ENCODE assay signal across 11 cellular contexts in the genomic region with DNA sequence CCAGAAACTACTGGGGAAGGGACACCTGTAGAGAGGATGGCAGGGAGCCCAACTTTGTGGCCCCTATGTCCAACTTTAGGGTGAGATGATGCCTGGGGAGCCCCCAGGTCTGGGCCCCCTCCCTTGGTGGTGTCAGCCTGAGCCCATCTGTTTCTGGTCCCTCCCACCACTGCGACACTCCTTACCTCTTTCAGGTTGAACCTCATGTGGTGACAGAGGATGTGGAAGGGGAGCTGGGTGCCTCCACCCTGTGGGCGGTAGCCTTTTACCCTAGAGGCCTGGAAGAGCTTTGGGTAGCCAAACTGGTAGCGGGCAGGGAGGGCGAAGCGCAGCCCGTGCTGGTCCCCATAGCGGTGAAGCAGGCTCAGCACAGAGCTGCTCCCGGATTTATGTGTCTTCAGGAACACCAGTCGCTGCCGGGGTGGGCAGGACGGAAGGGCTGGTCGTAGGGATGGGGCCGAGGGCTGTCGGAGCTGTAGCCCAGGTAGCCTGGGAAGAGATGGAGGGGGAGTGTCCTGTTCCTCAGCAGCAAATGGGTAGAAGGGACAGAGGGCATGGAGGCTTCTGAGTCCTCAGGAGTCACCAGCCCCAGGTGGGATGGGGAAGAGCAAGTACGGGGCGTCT. TPM values are rescaled to one million over a fixed set of nuclear protein-coding genes. Genes with fewer than 3 reads are reported as not detected.
DNase-seq lines count a peak whose midpoint lies in the region; ATAC-seq and TF ChIP-seq lines count a peak whose summit lies in the region.
"Had no signal": no experiment of that assay in that cellular context is flagged by ENCODE, and none has a peak within 500 bp of the region (broad histone marks: within the 10 kb centered on the region; RNA-seq: fewer than 3 reads in every experiment).

No MANE protein-coding gene starts in this region.

- H3K18ac ChIP-seq in neuronal stem cell (ENCODE audit: low read length) = peak overlapping the region; percentile 6

- intact Hi-C loops in lower leg skin (cut with DNase I; ENCODE audit: low total_unique reads) = no loop called here

- H3K23ac ChIP-seq in neuronal stem cell (ENCODE audit: low read depth, low read length, poor library complexity) = peak overlapping the region; percentile 51

- POLR2A ChIA-PET in CD8-positive, alpha-beta memory T cell (lab: Charles Lee) = interaction anchor here (0.5 to 2.8 kb wide), 6 partner anchors 10 to 83 kb away, joined by 3 to 18 read pairs (median 6); partner anchors contain the start of genes GPC2, LAMTOR4 and STAG3

- peak overlapping the region in 6 of 8 donors; percentile 42 to 92 (median 58) for H3K27ac Mint-ChIP-seq in CD8-positive, alpha-beta memory T cell
- peak overlapping the region; percentile 71 for H3K27ac Mint-ChIP-seq in T-helper 2 cell treated with Interferon-gamma antibody and Interleukin-4, amounts not matched to agents 5 μg/mL and 100 μg/mL, for 36 hours
- peak overlapping the region; percentile 54 for H3K27ac Mint-ChIP-seq in activated naive CD8-positive, alpha-beta T cell treated with anti-CD3 and anti-CD28 coated beads, Interleukin-2, amount 50 U/mL, for 24 hours

- H3K36me3 ChIP-seq in CD8-positive, alpha-beta memory T cell (ENCODE audit: insufficient read depth, low read length) = no peaks in the 10 kb centered on the region
- peaks cover 0 to 17% of the 10 kb centered on the region in 2 donors for H3K36me3 ChIP-seq in neuronal stem cell (replicated peaks in 1 of 2; ENCODE audit: control insufficient read depth in 2 of 2, insufficient read depth in 2 of 2, low read length in 2 of 2)

- H3K4ac ChIP-seq in neuronal stem cell (ENCODE audit: low read length) = no peak overlapping the region

- H3K79me1 ChIP-seq in neuronal stem cell (ENCODE audit: low read depth, low read length) = no peaks in the 10 kb centered on the region

- no peak overlapping the region for H3K27ac ChIP-seq in CD8-positive, alpha-beta memory T cell (ENCODE audit: low read depth, low read length)
- no peak overlapping the region for H3K27ac ChIP-seq in neuronal stem cell (replicated peaks; ENCODE audit: low read length)
- H3K27ac ChIP-seq: C4-2B, VCaP had no signal

- no CpG with 5 or more reads among the region's 16 CpGs for WGBS in neuronal stem cell (ENCODE audit: extremely low coverage in 2 of 2, insufficient read length in 2 of 2, insufficient replicate concordance in 1 of 2), 2 donors
- 49 to 60% methylated on average over 16 of the region's 16 CpGs for WGBS in lower leg skin, 2 donors

- H3K27me3 Mint-ChIP-seq in CD8-positive, alpha-beta memory T cell = peaks cover 32% of the 10 kb centered on the region in 2 donors
- peaks cover 9% of the 10 kb centered on the region for H3K27me3 Mint-ChIP-seq in T-helper 2 cell treated with Interferon-gamma antibody and Interleukin-4, amounts not matched to agents 5 μg/mL and 100 μg/mL, for 36 hours (ENCODE audit: low read depth)
- H3K27me3 Mint-ChIP-seq in activated naive CD8-positive, alpha-beta T cell treated with anti-CD3 and anti-CD28 coated beads, Interleukin-2, amount 50 U/mL, for 24 hours = peaks cover 23% of the 10 kb centered on the region

- peaks cover 79% of the 10 kb centered on the region for H3K4me1 ChIP-seq in CD8-positive, alpha-beta memory T cell (ENCODE audit: insufficient read depth, low read length)
- peaks cover 24% of the 10 kb centered on the region in 2 donors for H3K4me1 ChIP-seq in neuronal stem cell (ENCODE audit: control insufficient read depth in 2 of 2, insufficient read depth in 1 of 2, low read depth in 1 of 2, low read length in 2 of 2)

- peak overlapping the region; percentile 88 for H2AK5ac ChIP-seq in neuronal stem cell (ENCODE audit: low read depth, low read length)

- peak overlapping the region; percentile 95 for H2BK15ac ChIP-seq in neuronal stem cell (ENCODE audit: low read length)

- peak overlapping the region; percentile 64 for H2BK120ac ChIP-seq in neuronal stem cell (ENCODE audit: low read depth, low read length)

- H3K14ac ChIP-seq in neuronal stem cell (ENCODE audit: low read length) = no peak overlapping the region

- no peak overlapping the region for H2AFZ ChIP-seq in neuronal stem cell (ENCODE audit: low read length)

- CTCF ChIA-PET in CD8-positive, alpha-beta memory T cell (lab: Charles Lee) = interaction anchor here (1.0 to 3.4 kb wide), 5 partner anchors 9 to 52 kb away, joined by 3 to 22 read pairs (median 11); partner anchors contain the start of genes LAMTOR4 and TRAPPC14

- H2BK12ac ChIP-seq in neuronal stem cell (ENCODE audit: low read length) = no peak overlapping the region

- no peaks in the 10 kb centered on the region for H3K9me3 ChIP-seq in CD8-positive, alpha-beta memory T cell (ENCODE audit: low read length)
- H3K9me3 ChIP-seq in neuronal stem cell (replicated peaks in 1 of 2; ENCODE audit: control insufficient read depth in 2 of 2, insufficient read depth in 1 of 2, low read depth in 1 of 2, low read length in 2 of 2) = no peaks in the 10 kb centered on the region

- H3K4me2 ChIP-seq in neuronal stem cell (ENCODE audit: insufficient read depth, low read length, poor library complexity, severe bottlenecking) = no peak overlapping the region

- no peak overlapping the region for H4K8ac ChIP-seq in neuronal stem cell (ENCODE audit: low read depth, low read length)

- H3K27me3 ChIP-seq in CD8-positive, alpha-beta memory T cell (ENCODE audit: insufficient read depth, low read length, poor library complexity, severe bottlenecking) = peaks cover 8% of the 10 kb centered on the region
- peaks cover 0 to 30% (median 0%) of the 10 kb centered on the region in 3 experiments for H3K27me3 ChIP-seq in neuronal stem cell (ENCODE audit: control insufficient read depth in 3 of 3, insufficient read depth in 3 of 3, low read depth in 1 of 3, low read length in 3 of 3)

- no peak for TF ChIP-seq CTCF in lower leg skin (IDR thresholded peaks at IDR 0.05)

- ATAC-seq in activated naive CD8-positive, alpha-beta T cell treated with anti-CD3 and anti-CD28 coated beads, Interleukin-2, amount 50 U/mL, for 24 hours = peak; percentile 64
- ATAC-seq in HG02678 (IDR thresholded peaks at IDR 0.05; ENCODE audit: unreplicated experiment) (no peak), HG03442 (IDR thresholded peaks at IDR 0.05; ENCODE audit: unreplicated experiment) (no peak)
- ATAC-seq: Right ventricle myocardium inferior had no signal

- H4K91ac ChIP-seq in neuronal stem cell (ENCODE audit: low read depth, low read length, poor library complexity) = no peak overlapping the region

- H3K4me3 ChIP-seq in CD8-positive, alpha-beta memory T cell (ENCODE audit: low read length) = peak overlapping the region; percentile 82
- no peak overlapping the region for H3K4me3 ChIP-seq in neuronal stem cell (ENCODE audit: low read length in 2 of 2)
- no peak overlapping the region for H3K4me3 ChIP-seq in lower leg skin (ENCODE audit: low read depth, poor library complexity, severe bottlenecking)

- peak in 2 of 5 donors; percentile 49 to 59 for DNase-seq in CD8-positive, alpha-beta memory T cell
- no peak for DNase-seq in T-helper 2 cell treated with Interferon-gamma antibody and Interleukin-4, amounts not matched to agents 5 μg/mL and 100 μg/mL, for 36 hours (ENCODE audit: low spot score)
- DNase-seq in activated naive CD8-positive, alpha-beta T cell treated with anti-CD3 and anti-CD28 coated beads, Interleukin-2, amount 50 U/mL, for 24 hours = no peak
- DNase-seq in neuronal stem cell (ENCODE audit: low spot score) (no peak), lower leg skin (ENCODE audit: low spot score in 2 of 2) (no peak), medulla oblongata (ENCODE audit: extremely low spot score) (no peak)

- TF ChIP-seq POLR2A in lower leg skin (IDR thresholded peaks at IDR 0.05) = no peak

- H3K36me3 Mint-ChIP-seq in CD8-positive, alpha-beta memory T cell = peaks cover 0 to 1% (median 0%) of the 10 kb centered on the region in 3 donors
- peaks cover 3% of the 10 kb centered on the region for H3K36me3 Mint-ChIP-seq in T-helper 2 cell treated with Interferon-gamma antibody and Interleukin-4, amounts not matched to agents 5 μg/mL and 100 μg/mL, for 36 hours (ENCODE audit: low read depth)
- H3K36me3 Mint-ChIP-seq in activated naive CD8-positive, alpha-beta T cell treated with anti-CD3 and anti-CD28 coated beads, Interleukin-2, amount 50 U/mL, for 24 hours (ENCODE audit: low read depth) = no peaks in the 10 kb centered on the region

- H3K9me3 Mint-ChIP-seq in CD8-positive, alpha-beta memory T cell = no peaks in the 10 kb centered on the region
- H3K9me3 Mint-ChIP-seq in T-helper 2 cell treated with Interferon-gamma antibody and Interleukin-4, amounts not matched to agents 5 μg/mL and 100 μg/mL, for 36 hours = no peaks in the 10 kb centered on the region
- no peaks in the 10 kb centered on the region for H3K9me3 Mint-ChIP-seq in activated naive CD8-positive, alpha-beta T cell treated with anti-CD3 and anti-CD28 coated beads, Interleukin-2, amount 50 U/mL, for 24 hours

- H2BK5ac ChIP-seq in neuronal stem cell (ENCODE audit: low read length) = no peak overlapping the region

- peaks cover 51 to 77% (median 60%) of the 10 kb centered on the region in 3 donors for H3K4me1 Mint-ChIP-seq in CD8-positive, alpha-beta memory T cell
- peaks cover 60% of the 10 kb centered on the region for H3K4me1 Mint-ChIP-seq in T-helper 2 cell treated with Interferon-gamma antibody and Interleukin-4, amounts not matched to agents 5 μg/mL and 100 μg/mL, for 36 hours (ENCODE audit: low read depth)
- H3K4me1 Mint-ChIP-seq in activated naive CD8-positive, alpha-beta T cell treated with anti-CD3 and anti-CD28 coated beads, Interleukin-2, amount 50 U/mL, for 24 hours = peaks cover 69% of the 10 kb centered on the region

- H3K4me3 Mint-ChIP-seq in CD8-positive, alpha-beta memory T cell = peak overlapping the region in 5 of 7 donors; percentile 47 to 82 (median 58)
- peak overlapping the region; percentile 71 for H3K4me3 Mint-ChIP-seq in T-helper 2 cell treated with Interferon-gamma antibody and Interleukin-4, amounts not matched to agents 5 μg/mL and 100 μg/mL, for 36 hours
- peak overlapping the region; percentile 40 for H3K4me3 Mint-ChIP-seq in activated naive CD8-positive, alpha-beta T cell treated with anti-CD3 and anti-CD28 coated beads, Interleukin-2, amount 50 U/mL, for 24 hours

- no peak overlapping the region for H3K9ac ChIP-seq in neuronal stem cell (ENCODE audit: low read depth, low read length, poor library complexity)

RNA-seq across cellular contexts. Expression of gene GAL3ST4, which starts 2.0 kb away (rescaled TPM):
- 1 to 10 TPM; 1.0 to 1.6 TPM for total RNA-seq in CD8-positive, alpha-beta memory T cell
- 0.52 TPM for polyA plus RNA-seq in CD8-positive, alpha-beta memory T cell
- polyA plus RNA-seq in neuronal stem cell (2013, experiment 1 of 2) = 4.7 TPM
- 4.5 TPM for polyA plus RNA-seq in neuronal stem cell (2013, experiment 2 of 2)
- 10 to 100 TPM; 25.3 to 36.1 (median 27.2) TPM for total RNA-seq in lower leg skin

RNA-seq across cellular contexts. Expression of gene TRAPPC14, which starts 7.9 kb away (rescaled TPM):
- 10 to 100 TPM; 30.5 to 33.2 TPM for total RNA-seq in CD8-positive, alpha-beta memory T cell
- 3.4 TPM for polyA plus RNA-seq in CD8-positive, alpha-beta memory T cell
- polyA plus RNA-seq in neuronal stem cell (2013, experiment 1 of 2) = 9.5 TPM
- 8.9 TPM for polyA plus RNA-seq in neuronal stem cell (2013, experiment 2 of 2)
- 10 to 100 TPM; 20.8 to 46.5 (median 25.2) TPM for total RNA-seq in lower leg skin

RNA-seq across cellular contexts. Expression of gene GPC2, which starts 10.8 kb away (rescaled TPM):
- 1 to 10 TPM; 1.6 to 2.1 TPM for total RNA-seq in CD8-positive, alpha-beta memory T cell
- not detected for polyA plus RNA-seq in CD8-positive, alpha-beta memory T cell
- polyA plus RNA-seq in neuronal stem cell (2013, experiment 1 of 2) = 30.8 TPM
- 29.9 TPM for polyA plus RNA-seq in neuronal stem cell (2013, experiment 2 of 2)
- total RNA-seq in lower leg skin = 10 to 100 TPM in 3 of 4 donors, 1 to 10 TPM in 1; 7.3 to 27.4 (median 11.8) TPM

RNA-seq across cellular contexts. Expression of gene STAG3, which starts 11.3 kb away (rescaled TPM):
- total RNA-seq in CD8-positive, alpha-beta memory T cell = 1 to 10 TPM; 5.0 to 5.1 TPM
- polyA plus RNA-seq in CD8-positive, alpha-beta memory T cell = 1.5 TPM
- 0.38 TPM for polyA plus RNA-seq in neuronal stem cell (2013, experiment 1 of 2)
- 0.29 TPM for polyA plus RNA-seq in neuronal stem cell (2013, experiment 2 of 2)
- 1 to 10 TPM in 2 of 4 donors, under 1 TPM in 2; 0.34 to 1.8 (median 1.0) TPM for total RNA-seq in lower leg skin

RNA-seq across cellular contexts. Expression of gene LAMTOR4, which starts 17.7 kb away (rescaled TPM):
- 100 to 1,000 TPM; 125 to 130 TPM for total RNA-seq in CD8-positive, alpha-beta memory T cell
- polyA plus RNA-seq in CD8-positive, alpha-beta memory T cell = 386 TPM
- polyA plus RNA-seq in neuronal stem cell (2013, experiment 1 of 2) = 116 TPM
- 113 TPM for polyA plus RNA-seq in neuronal stem cell (2013, experiment 2 of 2)
- 100 to 1,000 TPM; 601 to 803 (median 717) TPM for total RNA-seq in lower leg skin

Comparison
In these comparisons a context has a peak if more than half of its experiments do, and no peak if none do; other contexts are left out.
1. RNA of gene GAL3ST4, which starts 2.0 kb away (total RNA-seq): 25.3 to 36.1 TPM in lower leg skin; 1.0 to 1.6 TPM in CD8-positive, alpha-beta memory T cell; every median in the first group is over 4 times any median in the second.
2. Peak in every context shown above with its lines, with median percentiles within 50 percentile points of each other: H3K27ac Mint-ChIP-seq and H3K4me3 Mint-ChIP-seq.